ENCODE assay signal across 15 cellular contexts in the genomic region with DNA sequence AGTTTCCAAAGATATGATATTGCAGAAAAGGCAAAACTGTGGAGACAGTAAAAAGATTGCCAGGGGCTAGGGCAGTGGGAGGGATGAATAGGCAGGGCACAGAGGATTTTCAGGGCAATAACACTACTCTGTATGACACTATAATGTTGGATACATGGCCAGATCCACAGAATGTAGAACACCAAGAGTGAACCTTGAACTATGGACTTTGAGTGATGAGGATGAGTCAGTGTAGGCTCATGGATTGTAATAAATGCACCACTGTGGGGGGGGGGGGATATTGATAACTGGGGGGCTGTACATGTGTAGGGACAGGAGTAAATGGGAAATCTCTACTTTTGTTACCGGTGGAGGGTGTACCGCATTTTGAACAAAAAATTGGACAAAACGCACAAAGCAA.
"Had no signal": no experiment of that assay in that cellular context is flagged by ENCODE, and none has a peak within 500 bp of the region (broad histone marks: within the 10 kb centered on the region; RNA-seq: fewer than 3 reads in every experiment).

No MANE protein-coding gene starts in this region.

- H3K9me3 Mint-ChIP-seq: naive thymus-derived CD8-positive, alpha-beta T cell; stimulated activated naive B cell treated with anti-CD40 and anti-IgM and Interleukin-4, amounts not matched to agents 10 μg/mL and 1 μg/mL and 100 μg/mL, for 72 hours; stimulated activated naive CD8-positive, alpha-beta T cell treated with anti-CD3 and anti-CD28 coated beads, Interleukin-15, amount 100 ng/mL, for 72 hours had no signal

- H3K4me3 ChIP-seq: colonic mucosa, heart left ventricle, ovary, right atrium auricular region, testis, tibial nerve, upper lobe of right lung, vagina had no signal

- DNase-seq: colonic mucosa; dermis blood vessel endothelial cell; heart left ventricle; hippocampal formation; mesendoderm; naive thymus-derived CD8-positive, alpha-beta T cell; ovary; stimulated activated CD4-positive, alpha-beta T cell treated with anti-CD3 and anti-CD28 coated beads, Interleukin-4, amount 100 ng/mL, for 1 hour; stimulated activated naive B cell treated with anti-CD40 and anti-IgM and Interleukin-4, amounts not matched to agents 10 μg/mL and 1 μg/mL and 100 μg/mL, for 72 hours; stimulated activated naive CD8-positive, alpha-beta T cell treated with anti-CD3 and anti-CD28 coated beads, Interleukin-15, amount 100 ng/mL, for 72 hours; testis; upper lobe of right lung had no signal

- H3K27me3 Mint-ChIP-seq: naive thymus-derived CD8-positive, alpha-beta T cell; stimulated activated naive B cell treated with anti-CD40 and anti-IgM and Interleukin-4, amounts not matched to agents 10 μg/mL and 1 μg/mL and 100 μg/mL, for 72 hours; stimulated activated naive CD8-positive, alpha-beta T cell treated with anti-CD3 and anti-CD28 coated beads, Interleukin-15, amount 100 ng/mL, for 72 hours had no signal

- ATAC-seq: heart left ventricle; naive thymus-derived CD8-positive, alpha-beta T cell; stimulated activated naive B cell treated with anti-CD40 and anti-IgM and Interleukin-4, amounts not matched to agents 10 μg/mL and 1 μg/mL and 100 μg/mL, for 72 hours; upper lobe of right lung had no signal

- H3K4me3 Mint-ChIP-seq: naive thymus-derived CD8-positive, alpha-beta T cell; stimulated activated naive B cell treated with anti-CD40 and anti-IgM and Interleukin-4, amounts not matched to agents 10 μg/mL and 1 μg/mL and 100 μg/mL, for 72 hours; stimulated activated naive CD8-positive, alpha-beta T cell treated with anti-CD3 and anti-CD28 coated beads, Interleukin-15, amount 100 ng/mL, for 72 hours had no signal
